Comparison of ENCODE assay signal across 21 cellular contexts in genomic region chr10:87551324-87551723, GRCh38.
"Had no signal": no experiment of that assay in that cellular context is flagged by ENCODE, and none has a peak within 500 bp of the region (broad histone marks: within the 10 kb centered on the region; RNA-seq: fewer than 3 reads in every experiment).

No MANE protein-coding gene starts in this region.

- DNase-seq: activated B cell treated with CpG ODN at 0.5 μM for 24 hours; activated CD4-positive, alpha-beta memory T cell treated with anti-CD3 and anti-CD28 coated beads for 36 hours; activated CD4-positive, alpha-beta T cell treated with anti-CD3 and anti-CD28 coated beads for 48 hours; activated gamma-delta T cell treated with Interleukin-2 at 50 U/mL for 16 hours; adrenal gland; colonic mucosa; dorsolateral prefrontal cortex; gastrocnemius medialis; head of caudate nucleus; hypothalamus; left ventricle myocardium superior; natural killer cell; right cardiac atrium; stimulated activated CD4-positive, alpha-beta T cell treated with anti-CD3 and anti-CD28 coated beads, Interleukin-1b, Interleukin-23, amount 100 ng/mL, for 48 hours; T-helper 17 cell; testis; uterus had no signal

- H3K27me3 Mint-ChIP-seq: activated B cell treated with CpG ODN at 0.5 μM for 24 hours; activated CD4-positive, alpha-beta memory T cell treated with anti-CD3 and anti-CD28 coated beads for 36 hours; activated naive CD4-positive, alpha-beta T cell treated with anti-CD3 and anti-CD28 coated beads, Interleukin-2, amount 50 U/mL, for 24 hours; stimulated activated memory B cell treated with anti-CD40 and anti-IgM and Interleukin-4, amounts not matched to agents 10 μg/mL and 1 μg/mL and 100 μg/mL, for 72 hours; T-helper 17 cell had no signal

- H3K4me3 Mint-ChIP-seq: activated B cell treated with CpG ODN at 0.5 μM for 24 hours; activated CD4-positive, alpha-beta memory T cell treated with anti-CD3 and anti-CD28 coated beads for 36 hours; activated naive CD4-positive, alpha-beta T cell treated with anti-CD3 and anti-CD28 coated beads, Interleukin-2, amount 50 U/mL, for 24 hours; activated T-helper 1 cell treated with anti-CD3 and anti-CD28 coated beads, Interleukin-12 subunit alpha, Interleukin-12 subunit beta, Interleukin-2, Interleukin-4 antibody, amounts not matched to agents 30 ng/mL and 10 ng/mL and 1 ng/mL, durations not matched to agents 14 hours and 24 hours and 36 hours; mesothelial cell of epicardium; natural killer cell; stimulated activated memory B cell treated with anti-CD40 and anti-IgM and Interleukin-4, amounts not matched to agents 10 μg/mL and 1 μg/mL and 100 μg/mL, for 72 hours; T-helper 17 cell had no signal

- H3K4me1 Mint-ChIP-seq: activated B cell treated with CpG ODN at 0.5 μM for 24 hours; stimulated activated memory B cell treated with anti-CD40 and anti-IgM and Interleukin-4, amounts not matched to agents 10 μg/mL and 1 μg/mL and 100 μg/mL, for 72 hours had no signal

- H3K9me3 Mint-ChIP-seq: activated B cell treated with CpG ODN at 0.5 μM for 24 hours; activated CD4-positive, alpha-beta memory T cell treated with anti-CD3 and anti-CD28 coated beads for 36 hours; activated naive CD4-positive, alpha-beta T cell treated with anti-CD3 and anti-CD28 coated beads, Interleukin-2, amount 50 U/mL, for 24 hours; activated T-helper 1 cell treated with anti-CD3 and anti-CD28 coated beads, Interleukin-12 subunit alpha, Interleukin-12 subunit beta, Interleukin-2, Interleukin-4 antibody, amounts not matched to agents 30 ng/mL and 10 ng/mL and 1 ng/mL, durations not matched to agents 14 hours and 24 hours and 36 hours; natural killer cell; stimulated activated memory B cell treated with anti-CD40 and anti-IgM and Interleukin-4, amounts not matched to agents 10 μg/mL and 1 μg/mL and 100 μg/mL, for 72 hours had no signal

- H3K27ac Mint-ChIP-seq: activated B cell treated with CpG ODN at 0.5 μM for 24 hours; activated CD4-positive, alpha-beta memory T cell treated with anti-CD3 and anti-CD28 coated beads for 36 hours; activated T-helper 1 cell treated with anti-CD3 and anti-CD28 coated beads, Interleukin-12 subunit alpha, Interleukin-12 subunit beta, Interleukin-2, Interleukin-4 antibody, amounts not matched to agents 30 ng/mL and 10 ng/mL and 1 ng/mL, durations not matched to agents 14 hours and 24 hours and 36 hours; stimulated activated memory B cell treated with anti-CD40 and anti-IgM and Interleukin-4, amounts not matched to agents 10 μg/mL and 1 μg/mL and 100 μg/mL, for 72 hours; T-helper 17 cell had no signal

- ATAC-seq: gastrocnemius medialis; left ventricle myocardium superior; natural killer cell; right cardiac atrium; stimulated activated memory B cell treated with anti-CD40 and anti-IgM and Interleukin-4, amounts not matched to agents 10 μg/mL and 1 μg/mL and 100 μg/mL, for 72 hours; T-helper 17 cell had no signal
